ENCODE assay signal across 14 cellular contexts in the genomic region with DNA sequence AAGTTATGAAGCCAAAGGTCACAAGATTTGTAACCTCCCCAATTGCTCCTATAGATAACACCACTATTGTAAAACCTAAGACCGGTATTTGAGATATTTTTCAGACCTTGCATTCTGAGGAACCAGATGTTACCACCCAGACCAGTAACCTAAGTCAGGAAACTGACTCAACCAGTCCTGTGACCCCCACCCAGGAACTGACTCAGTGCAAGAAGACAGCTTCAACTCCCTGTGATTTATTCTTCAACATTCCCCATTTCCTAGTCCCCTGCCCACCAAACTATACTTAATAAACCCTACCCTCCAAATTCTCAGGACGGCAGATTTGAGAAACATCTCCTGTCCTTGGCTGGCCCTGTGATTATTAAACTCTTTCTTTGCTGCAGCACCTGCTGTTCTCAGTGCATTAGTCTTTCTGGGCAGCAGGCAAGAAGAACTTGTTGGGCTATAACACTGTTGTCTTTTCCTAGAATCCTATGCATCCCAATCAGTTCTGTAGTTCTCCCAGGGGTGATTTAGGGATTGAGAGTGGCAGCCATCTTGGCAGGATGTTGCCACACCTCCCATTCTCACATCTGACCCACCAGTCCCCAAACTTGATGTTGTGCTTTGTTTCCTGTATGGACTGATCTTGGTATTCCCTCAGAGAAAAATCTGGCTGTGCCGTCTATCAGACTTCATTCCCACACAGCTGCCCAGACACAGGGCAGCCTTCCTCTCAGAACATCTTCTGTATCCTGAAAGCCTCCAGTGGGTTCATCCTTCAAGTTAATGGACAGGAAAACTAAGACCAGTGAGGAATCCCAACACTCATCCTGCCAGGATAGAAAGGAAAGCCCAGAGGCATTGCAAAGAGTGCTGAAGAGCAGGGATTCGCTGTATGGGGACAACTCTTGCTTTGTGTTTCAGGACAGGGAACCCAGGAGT.
DNase-seq lines count a peak whose midpoint lies in the region; ATAC-seq and TF ChIP-seq lines count a peak whose summit lies in the region.
"Had no signal": no experiment of that assay in that cellular context is flagged by ENCODE, and none has a peak within 500 bp of the region (broad histone marks: within the 10 kb centered on the region; RNA-seq: fewer than 3 reads in every experiment).

No MANE protein-coding gene starts in this region.

- ATAC-seq in GM23338, result no peak
- peak; percentile 90 for ATAC-seq in RWPE2 (ENCODE audit: low read depth)
- ATAC-seq in HG03025 (IDR thresholded peaks at IDR 0.05; ENCODE audit: low FRiP score, unreplicated experiment), result no peak

- H3K27me3 ChIP-seq in GM23338 (ENCODE audit: insufficient read depth) (no peaks in the 10 kb centered on the region), RWPE2 (ENCODE audit: insufficient read depth, poor library complexity, severe bottlenecking) (no peaks in the 10 kb centered on the region), fibroblast of lung (ENCODE audit: control insufficient read depth, insufficient read depth, low read length) (no peaks in the 10 kb centered on the region)

- H3K9me3 ChIP-seq in RWPE2 (ENCODE audit: severe bottlenecking), result no peaks in the 10 kb centered on the region
- H3K9me3 ChIP-seq in fibroblast of lung (ENCODE audit: control insufficient read depth, insufficient read depth, low read depth, low read length), result no peaks in the 10 kb centered on the region
- H3K9me3 ChIP-seq: prostate gland had no signal

- H3K27ac Mint-ChIP-seq in GM23338, result no peak overlapping the region
- H3K27ac Mint-ChIP-seq: activated naive CD4-positive, alpha-beta T cell treated with anti-CD3 and anti-CD28 coated beads for 36 hours had no signal

- no peaks in the 10 kb centered on the region for H4K20me1 ChIP-seq in GM23338 (replicated peaks; ENCODE audit: insufficient read depth)
- H4K20me1 ChIP-seq in fibroblast of lung (ENCODE audit: control insufficient read depth, extremely low read depth, insufficient read depth, low read length), result no peaks in the 10 kb centered on the region

- H3K79me2 ChIP-seq in GM23338 (replicated peaks; ENCODE audit: insufficient read depth) (no peaks in the 10 kb centered on the region), fibroblast of lung (ENCODE audit: control insufficient read depth, insufficient read depth, low read length) (no peaks in the 10 kb centered on the region)

- H3K4me1 ChIP-seq in GM23338 (ENCODE audit: insufficient read depth) (0 out of 2 replicates have a peak, but pooled peaks cover 6% of the 10 kb centered on the region), RWPE2 (ENCODE audit: insufficient read depth, poor library complexity, severe bottlenecking) (peaks cover 43% of the 10 kb centered on the region), fibroblast of lung (ENCODE audit: control insufficient read depth, extremely low read depth, insufficient read depth, low read length) (peaks cover 2% of the 10 kb centered on the region)
- H3K4me1 ChIP-seq: prostate gland had no signal

- no peaks in the 10 kb centered on the region for H3K36me3 ChIP-seq in GM23338 (ENCODE audit: insufficient read depth)
- no peaks in the 10 kb centered on the region for H3K36me3 ChIP-seq in RWPE2 (ENCODE audit: low read depth)
- no peaks in the 10 kb centered on the region for H3K36me3 ChIP-seq in fibroblast of lung (ENCODE audit: control insufficient read depth, insufficient read depth, low read length)
- H3K36me3 ChIP-seq: prostate gland, WERI-Rb-1 had no signal

- peaks cover 12% of the 10 kb centered on the region for H3K4me1 Mint-ChIP-seq in GM23338

- H3K4me3 ChIP-seq in GM23338 (no peak overlapping the region), RWPE2 (ENCODE audit: severe bottlenecking) (no peak overlapping the region), fibroblast of lung (replicated peaks in 1 of 4; ENCODE audit: control extremely low read depth in 1 of 4, insufficient read depth in 1 of 4, low read depth in 3 of 4, low read length in 4 of 4) (no peak overlapping the region)
- H3K4me3 ChIP-seq: prostate gland had no signal

- no peaks in the 10 kb centered on the region for H3K36me3 Mint-ChIP-seq in GM23338 (ENCODE audit: low read depth)

- H3K27ac ChIP-seq in GM23338 (ENCODE audit: low read depth) (no peak overlapping the region), RWPE2 (ENCODE audit: poor library complexity, severe bottlenecking) (peak overlapping the region; percentile 99), fibroblast of lung (ENCODE audit: insufficient read depth, low read length) (no peak overlapping the region)
- H3K27ac ChIP-seq: prostate gland, WERI-Rb-1 had no signal

- H3K4me3 Mint-ChIP-seq in GM23338, result no peak overlapping the region
- H3K4me3 Mint-ChIP-seq: activated naive CD4-positive, alpha-beta T cell treated with anti-CD3 and anti-CD28 coated beads for 36 hours had no signal

- TF ChIP-seq CTCF in GM23338 (conservative IDR thresholded peaks at IDR 0.05; ENCODE audit: low read depth in 2 of 2) (no peak), RWPE2 (IDR thresholded peaks at IDR 0.05; ENCODE audit: poor library complexity, severe bottlenecking) (no peak), fibroblast of lung (conservative IDR thresholded peaks at IDR 0.05 in 1 of 2, IDR thresholded peaks at IDR 0.05 in 1 of 2; ENCODE audit: low read depth in 1 of 2, low read length in 2 of 2) (no peak)

- H2AFZ ChIP-seq in GM23338 (peak overlapping the region; percentile 38; the same call in 1 of the 2 replicates), fibroblast of lung (ENCODE audit: low read length) (no peak overlapping the region)

- no peaks in the 10 kb centered on the region for H3F3A ChIP-seq in GM23338 (replicated peaks; ENCODE audit: low read depth)

- H3K4me2 ChIP-seq in GM23338 (no peak overlapping the region), fibroblast of lung (ENCODE audit: extremely low read depth, insufficient read depth, low read length) (no peak overlapping the region)

- H3K9me2 ChIP-seq in GM23338 (ENCODE audit: insufficient read depth), result peaks cover 7% of the 10 kb centered on the region; the same call in 1 of the 2 replicates

- H3K27me3 Mint-ChIP-seq in GM23338 (ENCODE audit: insufficient read depth, low read depth, poor library complexity), result peaks cover 12% of the 10 kb centered on the region

- DNase-seq in GM23338 (ENCODE audit: low spot score) (no peak), RWPE2 (ENCODE audit: low spot score) (no peak), fibroblast of lung (ENCODE audit: low read depth in 2 of 2) (peak; percentile 79 to 90), renal cortical epithelial cell (ENCODE audit: low read depth) (peak; percentile 82), NCI-H187 (lab: John Stamatoyannopoulos, UW) (no peak), NOMO-1 treated with DMSO at 0.1 percent for 48 hours (lab: John Stamatoyannopoulos, UW; ENCODE audit: unreplicated experiment) (no peak), SHP77 (lab: John Stamatoyannopoulos, UW) (no peak)
- DNase-seq: activated naive CD4-positive, alpha-beta T cell treated with anti-CD3 and anti-CD28 coated beads for 36 hours; DND-41; effector memory CD4-positive, alpha-beta T cell; NCI-H1436 treated with DMSO at 0.1 percent for 48 hours; WERI-Rb-1 had no signal

- no peak overlapping the region for H3K9ac ChIP-seq in fibroblast of lung (ENCODE audit: insufficient read depth, low read length)

- no peaks in the 10 kb centered on the region for H3K9me3 Mint-ChIP-seq in GM23338
- H3K9me3 Mint-ChIP-seq: activated naive CD4-positive, alpha-beta T cell treated with anti-CD3 and anti-CD28 coated beads for 36 hours had no signal

TF ChIP-seq in GM23338, 12 proteins besides CTCF, POLR2A, EP300 and RAD21 (continues in another document):
- TF ChIP-seq POLR2AphosphoS5 (IDR thresholded peaks at IDR 0.05; ENCODE audit: low read depth) (no peak), EZH2 (IDR thresholded peaks at IDR 0.05; ENCODE audit: low read depth, unreplicated experiment) (no peak)

Comparison
In these comparisons a context has a peak if more than half of its experiments do, and no peak if none do; other contexts are left out.
1. DNase-seq: peak in fibroblast of lung (2 of 2) and renal cortical epithelial cell (single experiment); none in GM23338 (single experiment), RWPE2 (single experiment), NCI-H187 (0 of 2), NOMO-1 treated with DMSO at 0.1 percent for 48 hours (single experiment) and SHP77 (0 of 2).